In the genomic region with DNA sequence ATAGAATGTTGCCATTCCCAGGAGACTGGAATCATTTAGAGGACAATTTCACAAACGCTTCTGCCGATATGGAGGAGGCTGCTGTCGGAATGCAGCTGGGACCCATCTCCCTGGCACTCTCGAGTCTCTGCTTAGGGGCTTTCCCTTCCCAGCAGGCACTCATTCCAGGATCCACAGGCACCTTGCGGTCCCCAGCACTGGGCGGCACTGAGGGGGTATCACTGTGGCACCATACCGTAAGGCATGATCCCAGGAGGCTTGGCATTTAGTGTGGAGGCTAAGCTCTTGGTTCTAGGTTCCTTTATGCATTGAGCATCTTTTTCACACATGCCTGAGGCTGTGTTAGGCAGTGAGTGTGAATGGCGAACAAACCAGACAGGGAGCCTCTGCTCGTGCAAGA, we compare ENCODE assay signal across 16 cellular contexts. TPM values are rescaled to one million over a fixed set of nuclear protein-coding genes. Genes with fewer than 3 reads are reported as not detected.
DNase-seq lines count a peak whose midpoint lies in the region; ATAC-seq, FAIRE-seq and TF ChIP-seq lines count a peak whose summit lies in the region.
"Had no signal": no experiment of that assay in that cellular context is flagged by ENCODE, and none has a peak within 500 bp of the region (broad histone marks: within the 10 kb centered on the region; RNA-seq: fewer than 3 reads in every experiment).

No MANE protein-coding gene starts in this region.

- intact Hi-C loops in sigmoid colon (cut with DNase I): no loop called here

- H3K4me2 ChIP-seq in SK-N-SH: no peak overlapping the region

- H4K20me1 ChIP-seq in SK-N-SH (ENCODE audit: insufficient read depth): no peaks in the 10 kb centered on the region

- H3K36me3 ChIP-seq in SK-N-SH (replicated peaks in 1 of 2; ENCODE audit: control insufficient read depth in 1 of 2, insufficient read depth in 2 of 2, low read length in 1 of 2) (peaks cover 0 to 7% of the 10 kb centered on the region in 2 experiments), sigmoid colon (no peaks in the 10 kb centered on the region), brain microvascular endothelial cell (replicated peaks) (peaks cover 2% of the 10 kb centered on the region)
- H3K36me3 ChIP-seq: esophagus muscularis mucosa, prostate gland had no signal

- no peak for TF ChIP-seq RAD21 in SK-N-SH (IDR thresholded peaks at IDR 0.05; ENCODE audit: low read length)

- WGBS in SK-N-SH (ENCODE audit: low lambda C conversion rate): 96% methylated on average over 7 of the region's 9 CpGs
- 81 to 84% methylated on average over 9 of the region's 9 CpGs for WGBS in sigmoid colon, 2 donors

- peak; percentile 90 for FAIRE-seq in HTR-8/SVneo (lab: Jason Lieb, UNC)

- H3K9me2 ChIP-seq in SK-N-SH: no peaks in the 10 kb centered on the region

- H3F3A ChIP-seq in SK-N-SH (replicated peaks; ENCODE audit: insufficient read depth): peaks cover 15% of the 10 kb centered on the region

- TF ChIP-seq EP300 in SK-N-SH (IDR thresholded peaks at IDR 0.05; ENCODE audit: borderline replicate concordance in 1 of 2, low read depth in 1 of 2, low read length in 1 of 2) (no peak), sigmoid colon (IDR thresholded peaks at IDR 0.05) (no peak)

- no peaks in the 10 kb centered on the region for H3K27me3 ChIP-seq in SK-N-SH (ENCODE audit: insufficient read depth)
- peaks cover 0 to 44% (median 15%) of the 10 kb centered on the region in 3 donors for H3K27me3 ChIP-seq in sigmoid colon
- no peaks in the 10 kb centered on the region for H3K27me3 ChIP-seq in brain microvascular endothelial cell (replicated peaks)

- H3K9me3 ChIP-seq in SK-N-SH (no peaks in the 10 kb centered on the region), sigmoid colon (no peaks in the 10 kb centered on the region)
- H3K9me3 ChIP-seq: esophagus muscularis mucosa, prostate gland had no signal

- ATAC-seq in esophagus mucosa: peak; percentile 2
- ATAC-seq in GM18511 (IDR thresholded peaks at IDR 0.05; ENCODE audit: unreplicated experiment): no peak
- ATAC-seq in GM21529 (IDR thresholded peaks at IDR 0.05; ENCODE audit: unreplicated experiment): no peak
- ATAC-seq: activated naive CD8-positive, alpha-beta T cell treated with anti-CD3 and anti-CD28 coated beads, Interleukin-2, amount 50 U/mL, for 24 hours had no signal

- no peaks in the 10 kb centered on the region for H3K79me2 ChIP-seq in SK-N-SH (ENCODE audit: insufficient read depth)

- TF ChIP-seq CTCF in SK-N-SH (IDR thresholded peaks at IDR 0.05) (no peak), sigmoid colon (IDR thresholded peaks at IDR 0.05) (no peak), brain microvascular endothelial cell (IDR thresholded peaks at IDR 0.05; ENCODE audit: low read depth, low read length, missing control alignments) (no peak)

- H2AFZ ChIP-seq in SK-N-SH (ENCODE audit: low read depth): no peak overlapping the region

- no peak overlapping the region for H3K9ac ChIP-seq in SK-N-SH

- H3K4me3 ChIP-seq in SK-N-SH (ENCODE audit: low read depth in 2 of 2, low read length in 1 of 2) (no peak overlapping the region), sigmoid colon (no peak overlapping the region), brain microvascular endothelial cell (ENCODE audit: low read depth, low read length) (no peak overlapping the region)
- H3K4me3 ChIP-seq: esophagus muscularis mucosa, prostate gland had no signal

- POLR2A ChIA-PET in SK-N-SH (lab: Yijun Ruan, JAX): no interaction called here

- no peak for DNase-seq in HTR-8/SVneo (ENCODE audit: insufficient read length, low spot score)
- DNase-seq in SK-N-SH: no peak
- DNase-seq in sigmoid colon: peak; percentile 39
- no peak for DNase-seq in brain microvascular endothelial cell
- no peak for DNase-seq in stimulated activated CD4-positive, alpha-beta T cell treated with anti-CD3 and anti-CD28 coated beads, Interleukin-2, amount 100 ng/mL, for 48 hours
- DNase-seq: activated CD4-positive, alpha-beta T cell treated with anti-CD3 and anti-CD28 coated beads for 48 hours; activated naive CD8-positive, alpha-beta T cell treated with anti-CD3 and anti-CD28 coated beads, Interleukin-2, amount 50 U/mL, for 24 hours; AML-193; HCEC 1CT; stimulated activated CD4-positive, alpha-beta T cell treated with anti-CD3 and anti-CD28 coated beads, Interleukin-4, amount 100 ng/mL, for 24 hours; stimulated activated naive CD8-positive, alpha-beta T cell treated with anti-CD3 and anti-CD28 coated beads, Interleukin-15, amount 100 ng/mL, for 72 hours had no signal

- in situ Hi-C loops in brain microvascular endothelial cell (cut with HindIII; ENCODE audit: low pct_ligation_motif_present, low sequenced_read_pairs): no loop called here

- peaks cover 21 to 30% of the 10 kb centered on the region in 2 experiments for H3K4me1 ChIP-seq in SK-N-SH (ENCODE audit: control insufficient read depth in 1 of 2, insufficient read depth in 2 of 2, low read depth in 1 of 2, low read length in 1 of 2)
- H3K4me1 ChIP-seq in sigmoid colon: peaks cover 0 to 6% (median 0%) of the 10 kb centered on the region in 4 donors
- H3K4me1 ChIP-seq: prostate gland had no signal

- TF ChIP-seq POLR2A in sigmoid colon (IDR thresholded peaks at IDR 0.05): no peak

- peak overlapping the region in 1 of 2 experiments; percentile 67; a peak in 2 of 4 replicates for H3K27ac ChIP-seq in SK-N-SH (ENCODE audit: low read depth in 2 of 2, low read length in 1 of 2)
- H3K27ac ChIP-seq in sigmoid colon: no peak overlapping the region
- H3K27ac ChIP-seq in brain microvascular endothelial cell: no peak overlapping the region
- H3K27ac ChIP-seq: esophagus muscularis mucosa, prostate gland had no signal

- CTCF ChIA-PET in SK-N-SH (lab: Yijun Ruan, JAX): interaction anchor here (0.8 to 3.6 kb wide), 5 partner anchors 11 to 148 kb away, joined by 3 to 17 read pairs (median 5); a partner anchor contains a TSS

TF ChIP-seq in SK-N-SH, 30 proteins besides CTCF, POLR2A, EP300 and RAD21:
- TF ChIP-seq ELF1 (IDR thresholded peaks at IDR 0.05) (no peak), FOXM1 (IDR thresholded peaks at IDR 0.05; ENCODE audit: low read depth) (no peak), FOSL2 (IDR thresholded peaks at IDR 0.05; ENCODE audit: borderline replicate concordance, low read depth) (no peak), POLR2AphosphoS5 (IDR thresholded peaks at IDR 0.05; ENCODE audit: low read depth, low read length) (0 out of 2 replicates have a peak, but pooled peaks have one; percentile 12), NFIC (IDR thresholded peaks at IDR 0.05; ENCODE audit: borderline replicate concordance) (no peak), RXRA (IDR thresholded peaks at IDR 0.05; ENCODE audit: borderline replicate concordance, low read depth) (no peak), EZH2phosphoT487 (IDR thresholded peaks at IDR 0.05; ENCODE audit: borderline replicate concordance, low read depth) (no peak), GABPA (IDR thresholded peaks at IDR 0.05; ENCODE audit: low read depth) (no peak)
- TF ChIP-seq, protein P1, sequence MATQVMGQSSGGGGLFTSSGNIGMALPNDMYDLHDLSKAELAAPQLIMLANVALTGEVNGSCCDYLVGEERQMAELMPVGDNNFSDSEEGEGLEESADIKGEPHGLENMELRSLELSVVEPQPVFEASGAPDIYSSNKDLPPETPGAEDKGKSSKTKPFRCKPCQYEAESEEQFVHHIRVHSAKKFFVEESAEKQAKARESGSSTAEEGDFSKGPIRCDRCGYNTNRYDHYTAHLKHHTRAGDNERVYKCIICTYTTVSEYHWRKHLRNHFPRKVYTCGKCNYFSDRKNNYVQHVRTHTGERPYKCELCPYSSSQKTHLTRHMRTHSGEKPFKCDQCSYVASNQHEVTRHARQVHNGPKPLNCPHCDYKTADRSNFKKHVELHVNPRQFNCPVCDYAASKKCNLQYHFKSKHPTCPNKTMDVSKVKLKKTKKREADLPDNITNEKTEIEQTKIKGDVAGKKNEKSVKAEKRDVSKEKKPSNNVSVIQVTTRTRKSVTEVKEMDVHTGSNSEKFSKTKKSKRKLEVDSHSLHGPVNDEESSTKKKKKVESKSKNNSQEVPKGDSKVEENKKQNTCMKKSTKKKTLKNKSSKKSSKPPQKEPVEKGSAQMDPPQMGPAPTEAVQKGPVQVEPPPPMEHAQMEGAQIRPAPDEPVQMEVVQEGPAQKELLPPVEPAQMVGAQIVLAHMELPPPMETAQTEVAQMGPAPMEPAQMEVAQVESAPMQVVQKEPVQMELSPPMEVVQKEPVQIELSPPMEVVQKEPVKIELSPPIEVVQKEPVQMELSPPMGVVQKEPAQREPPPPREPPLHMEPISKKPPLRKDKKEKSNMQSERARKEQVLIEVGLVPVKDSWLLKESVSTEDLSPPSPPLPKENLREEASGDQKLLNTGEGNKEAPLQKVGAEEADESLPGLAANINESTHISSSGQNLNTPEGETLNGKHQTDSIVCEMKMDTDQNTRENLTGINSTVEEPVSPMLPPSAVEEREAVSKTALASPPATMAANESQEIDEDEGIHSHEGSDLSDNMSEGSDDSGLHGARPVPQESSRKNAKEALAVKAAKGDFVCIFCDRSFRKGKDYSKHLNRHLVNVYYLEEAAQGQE (IDR thresholded peaks at IDR 0.05; ENCODE audit: low read depth, low read length): no peak

RNA-seq across cellular contexts. Expression of a gene that starts 36.6 kb away (rescaled TPM):
- 34.4 and 58.8 TPM in 2 replicates for polyA plus RNA-seq in SK-N-SH (2012; rRNA removed)
- 30.9 and 41.3 TPM in 2 replicates for polyA plus RNA-seq in SK-N-SH (2012; cell fraction: cytosol; rRNA removed)
- 136 and 138 TPM in 2 replicates for polyA plus RNA-seq in SK-N-SH (2012; cell fraction: nucleus; rRNA removed)
- 14.4 TPM for total RNA-seq in esophagus mucosa
- total RNA-seq in sigmoid colon: 10 to 100 TPM; 12.1 to 71.2 (median 15.3) TPM
- polyA plus RNA-seq in sigmoid colon: 1 to 10 TPM in 2 of 3 donors, under 1 TPM in 1; 0.46 to 7.1 (median 1.2) TPM
